Comparison of ENCODE assay signal across 9 cellular contexts in the genomic region with DNA sequence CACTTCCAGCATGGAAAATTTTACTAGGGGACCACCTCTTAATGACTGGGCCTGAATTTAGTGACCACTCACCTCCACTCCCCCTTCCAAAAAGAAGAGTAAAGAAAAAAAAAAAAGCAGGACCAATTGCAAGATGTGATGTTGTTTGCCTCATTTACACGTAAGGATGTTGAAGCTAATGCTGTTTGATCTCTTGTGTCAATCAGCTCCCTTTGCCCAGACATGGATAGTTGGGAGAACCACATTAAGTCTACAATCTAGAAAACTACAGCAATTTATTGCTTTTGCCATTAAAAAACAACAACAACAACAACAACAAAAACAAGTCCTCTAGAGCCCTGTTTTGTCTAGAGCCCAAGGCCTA. TPM values are rescaled to one million over a fixed set of nuclear protein-coding genes. Genes with fewer than 3 reads are reported as not detected.
DNase-seq lines count a peak whose midpoint lies in the region; ATAC-seq, FAIRE-seq and TF ChIP-seq lines count a peak whose summit lies in the region.
"Had no signal": no experiment of that assay in that cellular context is flagged by ENCODE, and none has a peak within 500 bp of the region (broad histone marks: within the 10 kb centered on the region; RNA-seq: fewer than 3 reads in every experiment).

No MANE protein-coding gene starts in this region.

- no peak for DNase-seq in T-helper 1 cell
- no peak for DNase-seq in HepG2 (ENCODE audit: low spot score)
- DNase-seq in effector memory CD8-positive, alpha-beta T cell = no peak
- no peak for DNase-seq in lower leg skin (ENCODE audit: low spot score in 2 of 2)

- no TSS peak for BruUV-seq in HepG2 (replicated peaks; lab: Mats Ljungman, UMichigan)

- ATAC-seq in HepG2 = no peak
- no peak for ATAC-seq in effector memory CD8-positive, alpha-beta T cell (replicated peaks)
- ATAC-seq in HG02870 (IDR thresholded peaks at IDR 0.05; ENCODE audit: unreplicated experiment) = no peak

- H4K20me1 ChIP-seq in HepG2 (ENCODE audit: insufficient read depth, low read length) = no peaks in the 10 kb centered on the region

- H3K27me3 ChIP-seq in HepG2 (ENCODE audit: control insufficient read depth in 1 of 2, insufficient read depth in 2 of 2, low read length in 2 of 2) (no peaks in the 10 kb centered on the region), stomach smooth muscle (ENCODE audit: control insufficient read depth in 1 of 2, insufficient read depth in 2 of 2, low read length in 2 of 2) (no peaks in the 10 kb centered on the region)

- TF ChIP-seq CTCF in HepG2 (CRISPR knock-in tag; IDR thresholded peaks at IDR 0.05) (no peak), lower leg skin (IDR thresholded peaks at IDR 0.05) (no peak)

- POLR2A ChIA-PET in HepG2 (lab: Yijun Ruan, JAX) = interaction anchor here (6.6 kb wide), 1 partner anchor 12 kb away, joined by 33 read pairs; a partner anchor contains a TSS

- peak overlapping the region; percentile 65 for H3K27ac ChIP-seq in adipose tissue (ENCODE audit: low read depth, low read length)
- peak overlapping the region; percentile 48 for H3K27ac ChIP-seq in HepG2 (ENCODE audit: extremely low read length, insufficient read depth, low read length)
- H3K27ac ChIP-seq in stomach smooth muscle (ENCODE audit: low read length) = peak overlapping the region; percentile 98

- TF ChIP-seq EP300 in HepG2 (IDR thresholded peaks at IDR 0.05; ENCODE audit: low read depth in 2 of 2, low read length in 2 of 2) (no peak), HepG2 (CRISPR knock-in tag; IDR thresholded peaks at IDR 0.05; ENCODE audit: borderline replicate concordance) (no peak)

- H3K79me2 ChIP-seq in HepG2 (ENCODE audit: insufficient read depth, low read length) = no peaks in the 10 kb centered on the region

- H3K9ac ChIP-seq in HepG2 (ENCODE audit: insufficient read depth, low read depth, low read length) (no peak overlapping the region), stomach smooth muscle (ENCODE audit: low read length in 2 of 2) (peak overlapping the region; percentile 49 to 80)

- no peak overlapping the region for H3K4me3 ChIP-seq in HepG2 (replicated peaks in 1 of 3; ENCODE audit: insufficient read depth in 1 of 3, low read depth in 2 of 3, low read length in 3 of 3)
- peak overlapping the region in 1 of 2 donors; percentile 52 for H3K4me3 ChIP-seq in stomach smooth muscle (ENCODE audit: low read length in 2 of 2)
- no peak overlapping the region for H3K4me3 ChIP-seq in lower leg skin (ENCODE audit: low read depth, poor library complexity, severe bottlenecking)

- TF ChIP-seq POLR2A in HepG2 (IDR thresholded peaks at IDR 0.05; ENCODE audit: insufficient read depth in 1 of 2, low read depth in 2 of 2, low read length in 2 of 2) = no peak; a peak in 1 of 4 replicates
- TF ChIP-seq POLR2A in lower leg skin (IDR thresholded peaks at IDR 0.05) = no peak

- peaks cover 16% of the 10 kb centered on the region for H3K4me1 Mint-ChIP-seq in T-helper 1 cell treated with Interleukin-12 subunit alpha and Interleukin-12 subunit beta and Interleukin-4 antibody, amounts not matched to agents 30 μg/mL and 1 μg/mL, for 36 hours (ENCODE audit: low read depth)
- peaks cover 0 to 5% of the 10 kb centered on the region in 2 donors for H3K4me1 Mint-ChIP-seq in effector memory CD8-positive, alpha-beta T cell (ENCODE audit: low read depth in 2 of 2)

- H3K27ac Mint-ChIP-seq in T-helper 1 cell treated with Interleukin-12 subunit alpha and Interleukin-12 subunit beta and Interleukin-4 antibody, amounts not matched to agents 30 μg/mL and 1 μg/mL, for 36 hours = peak overlapping the region; percentile 6
- H3K27ac Mint-ChIP-seq in effector memory CD8-positive, alpha-beta T cell = no peak overlapping the region
- H3K27ac Mint-ChIP-seq: activated CD8-positive, alpha-beta memory T cell treated with anti-CD3 and anti-CD28 coated beads, Interleukin-2, amount 10 ng/mL, durations not matched to agents 7 days and 5 days had no signal

- no peak overlapping the region for H3K4me3 Mint-ChIP-seq in T-helper 1 cell treated with Interleukin-12 subunit alpha and Interleukin-12 subunit beta and Interleukin-4 antibody, amounts not matched to agents 30 μg/mL and 1 μg/mL, for 36 hours
- H3K4me3 Mint-ChIP-seq in effector memory CD8-positive, alpha-beta T cell = no peak overlapping the region
- H3K4me3 Mint-ChIP-seq: activated CD8-positive, alpha-beta memory T cell treated with anti-CD3 and anti-CD28 coated beads, Interleukin-2, amount 10 ng/mL, durations not matched to agents 7 days and 5 days had no signal

- no peaks in the 10 kb centered on the region for H3K36me3 Mint-ChIP-seq in T-helper 1 cell treated with Interleukin-12 subunit alpha and Interleukin-12 subunit beta and Interleukin-4 antibody, amounts not matched to agents 30 μg/mL and 1 μg/mL, for 36 hours (ENCODE audit: low read depth)
- no peaks in the 10 kb centered on the region for H3K36me3 Mint-ChIP-seq in effector memory CD8-positive, alpha-beta T cell (ENCODE audit: insufficient read depth)
- H3K36me3 Mint-ChIP-seq: activated CD8-positive, alpha-beta memory T cell treated with anti-CD3 and anti-CD28 coated beads, Interleukin-2, amount 10 ng/mL, durations not matched to agents 7 days and 5 days had no signal

- CTCF ChIA-PET in HepG2 (lab: Yijun Ruan, JAX; ENCODE audit: low intra/inter-chr PET ratio, low total read pairs) = interaction anchor here (0.6 kb wide), 1 partner anchor 11 kb away, joined by 3 read pairs; a partner anchor contains a TSS

- peaks cover 44% of the 10 kb centered on the region for H3K4me1 ChIP-seq in HepG2 (ENCODE audit: insufficient read depth, low read length)
- H3K4me1 ChIP-seq in stomach smooth muscle (ENCODE audit: control insufficient read depth, insufficient read depth, low read length) = peaks cover 55% of the 10 kb centered on the region

- no peaks in the 10 kb centered on the region for H3K9me3 ChIP-seq in HepG2 (ENCODE audit: low read length)
- no peaks in the 10 kb centered on the region for H3K9me3 ChIP-seq in stomach smooth muscle (ENCODE audit: control insufficient read depth in 2 of 2, low read length in 2 of 2)

- H3K4me2 ChIP-seq in HepG2 (ENCODE audit: low read depth, low read length) = peak overlapping the region; percentile 59; the same call in 1 of the 2 replicates

- H3K36me3 ChIP-seq in HepG2 (replicated peaks in 1 of 2; ENCODE audit: control insufficient read depth in 1 of 2, insufficient read depth in 2 of 2, low read length in 2 of 2) = no peaks in the 10 kb centered on the region
- H3K36me3 ChIP-seq in stomach smooth muscle (ENCODE audit: control insufficient read depth in 2 of 2, insufficient read depth in 2 of 2, low read length in 2 of 2) = no peaks in the 10 kb centered on the region

- 69 to 79% (median 71%) methylated on average over 1 of the region's 1 CpG for WGBS in adipose tissue, 3 donors
- whole genome bisulfite sequencing in HepG2 (ENCODE audit: low lambda C conversion rate) = 51% methylated on average over 1 of the region's 1 CpG
- WGBS in lower leg skin, 2 donors = 30 to 43% methylated on average over 1 of the region's 1 CpG

- TF ChIP-seq RAD21 in HepG2 (CRISPR knock-in tag; IDR thresholded peaks at IDR 0.05) = no peak

- intact Hi-C loops in HepG2 (cut with micrococcal nuclease; ENCODE audit: unreplicated experiment) = loop anchor here (1.0 kb wide), 1 partner anchor 10 kb away; no protein-coding TSS in a partner anchor
- intact Hi-C loops in lower leg skin (cut with DNase I; ENCODE audit: low total_unique reads) = no loop called here

- in situ Hi-C loops in HepG2 (cut with HindIII; ENCODE audit: extremely low pct_ligation_motif_present, low pct_unique_long_range_greater_than_20kb) = no loop called here

- FAIRE-seq in HepG2 (lab: Jason Lieb, UNC) = no peak

- no peaks in the 10 kb centered on the region for H3K9me3 Mint-ChIP-seq in T-helper 1 cell treated with Interleukin-12 subunit alpha and Interleukin-12 subunit beta and Interleukin-4 antibody, amounts not matched to agents 30 μg/mL and 1 μg/mL, for 36 hours
- H3K9me3 Mint-ChIP-seq in effector memory CD8-positive, alpha-beta T cell = no peaks in the 10 kb centered on the region

- H2AFZ ChIP-seq in HepG2 (ENCODE audit: low read length) = no peak overlapping the region

- peaks cover 3% of the 10 kb centered on the region for H3K27me3 Mint-ChIP-seq in T-helper 1 cell treated with Interleukin-12 subunit alpha and Interleukin-12 subunit beta and Interleukin-4 antibody, amounts not matched to agents 30 μg/mL and 1 μg/mL, for 36 hours (ENCODE audit: low read depth)
- no peaks in the 10 kb centered on the region for H3K27me3 Mint-ChIP-seq in effector memory CD8-positive, alpha-beta T cell

RNA-seq across cellular contexts. Expression of a gene that starts 11.0 kb away (rescaled TPM):
- 100 to 1,000 TPM; 200 to 487 (median 295) TPM for polyA plus RNA-seq in adipose tissue
- 106 and 164 TPM in 2 replicates for total RNA-seq in HepG2 (2016; rRNA removed; fragmentation: Illumina TruSeq; extraction: Trizol)
- 28.2 and 36.3 TPM in 2 replicates for total RNA-seq in HepG2 (2016; cell fraction: cytosol; rRNA removed; fragmentation: Illumina TruSeq; extraction: Trizol; ENCODE audit: low read depth)
- total RNA-seq in HepG2 (2016; cell fraction: insoluble cytoplasmic fraction; rRNA removed; fragmentation: Illumina TruSeq; extraction: Trizol) = 120 and 172 TPM in 2 replicates
- total RNA-seq in HepG2 (2016; cell fraction: membrane; rRNA removed; fragmentation: Illumina TruSeq; extraction: Trizol) = 94.4 and 96.0 TPM in 2 replicates
- total RNA-seq in HepG2 (2016; cell fraction: nucleus; rRNA removed; fragmentation: Illumina TruSeq; extraction: Trizol) = 46.1 and 50.0 TPM in 2 replicates
- 21.8 and 27.6 TPM in 2 replicates for polyA plus RNA-seq in HepG2 (2011; rRNA removed)
- 11.0 and 20.0 TPM in 2 replicates for polyA plus RNA-seq in HepG2 (2011; cell fraction: cytosol; rRNA removed)
- polyA plus RNA-seq in HepG2 (2011; cell fraction: nucleus; rRNA removed) = 8.1 and 11.6 TPM in 2 replicates
- polyA plus RNA-seq in HepG2 (2012) = 74.6 and 95.1 TPM in 2 replicates
- polyA plus RNA-seq in HepG2 (2016; cell fraction: cytosol; fragmentation: Illumina TruSeq; extraction: Trizol; ENCODE audit: low read depth) = 77.0 and 95.4 TPM in 2 replicates
- polyA plus RNA-seq in HepG2 (2016; cell fraction: insoluble cytoplasmic fraction; fragmentation: Illumina TruSeq; extraction: Trizol; ENCODE audit: low read depth) = 263 and 281 TPM in 2 replicates
- 120 and 139 TPM in 2 replicates for polyA plus RNA-seq in HepG2 (2016; cell fraction: membrane; fragmentation: Illumina TruSeq; extraction: Trizol; ENCODE audit: low read depth)
- 108 and 109 TPM in 2 replicates for polyA plus RNA-seq in HepG2 (2016; cell fraction: nucleus; fragmentation: Illumina TruSeq; extraction: Trizol; ENCODE audit: insufficient read depth, low read depth)
- 1.3 and 4.9 TPM in 2 replicates for polyA minus RNA-seq in HepG2 (2011; rRNA and poly(A)+ RNA removed; ENCODE audit: low replicate concordance)
- 15.3 and 15.9 TPM in 2 replicates for polyA minus RNA-seq in HepG2 (2011; cell fraction: cytosol; rRNA and poly(A)+ RNA removed)
- polyA minus RNA-seq in HepG2 (2011; cell fraction: nucleus; rRNA and poly(A)+ RNA removed) = 5.8 and 7.6 TPM in 2 replicates
- total RNA-seq in lower leg skin = 100 to 1,000 TPM; 237 to 335 (median 290) TPM

RNA-seq across cellular contexts. Expression of a gene that starts 27.7 kb away (rescaled TPM):
- polyA plus RNA-seq in adipose tissue (1 to 10 TPM in 2 of 3 donors, under 1 TPM in 1; 0.68 to 1.3 (median 1.0) TPM), HepG2 (2011; rRNA removed) (0.24 and 0.26 TPM in 2 replicates)
- total RNA-seq in HepG2 (2016; rRNA removed; fragmentation: Illumina TruSeq; extraction: Trizol) (0.22 and 0.36 TPM in 2 replicates), lower leg skin (1 to 10 TPM in 3 of 4 donors, under 1 TPM in 1; 0.61 to 2.6 (median 1.7) TPM)
- total RNA-seq in HepG2 (2016; cell fraction: cytosol; rRNA removed; fragmentation: Illumina TruSeq; extraction: Trizol; ENCODE audit: low read depth) = 0.30 TPM in 1 of 2 replicates, not detected in the other
- 0.30 and 0.79 TPM in 2 replicates for total RNA-seq in HepG2 (2016; cell fraction: insoluble cytoplasmic fraction; rRNA removed; fragmentation: Illumina TruSeq; extraction: Trizol)
- 0.28 and 0.34 TPM in 2 replicates for total RNA-seq in HepG2 (2016; cell fraction: membrane; rRNA removed; fragmentation: Illumina TruSeq; extraction: Trizol)
- total RNA-seq in HepG2 (2016; cell fraction: nucleus; rRNA removed; fragmentation: Illumina TruSeq; extraction: Trizol) = 0.19 and 0.44 TPM in 2 replicates
- 0.28 and 0.32 TPM in 2 replicates for polyA plus RNA-seq in HepG2 (2011; cell fraction: cytosol; rRNA removed)
- 0.11 and 0.23 TPM in 2 replicates for polyA plus RNA-seq in HepG2 (2011; cell fraction: nucleus; rRNA removed)
- 0.15 and 0.31 TPM in 2 replicates for polyA plus RNA-seq in HepG2 (2012)
- polyA plus RNA-seq in HepG2 (2016; cell fraction: cytosol; fragmentation: Illumina TruSeq; extraction: Trizol; ENCODE audit: low read depth) = 0.11 and 0.23 TPM in 2 replicates
- polyA plus RNA-seq in HepG2 (2016; cell fraction: insoluble cytoplasmic fraction; fragmentation: Illumina TruSeq; extraction: Trizol; ENCODE audit: low read depth) = 0.26 and 0.56 TPM in 2 replicates
- 0.26 and 0.31 TPM in 2 replicates for polyA plus RNA-seq in HepG2 (2016; cell fraction: membrane; fragmentation: Illumina TruSeq; extraction: Trizol; ENCODE audit: low read depth)
- polyA plus RNA-seq in HepG2 (2016; cell fraction: nucleus; fragmentation: Illumina TruSeq; extraction: Trizol; ENCODE audit: insufficient read depth, low read depth) = 0.21 and 0.27 TPM in 2 replicates
- polyA minus RNA-seq in HepG2 (2011; rRNA and poly(A)+ RNA removed; ENCODE audit: low replicate concordance) = 0.42 and 1.2 TPM in 2 replicates
- polyA minus RNA-seq in HepG2 (2011; cell fraction: cytosol; rRNA and poly(A)+ RNA removed) = not detected in 2 replicates
- polyA minus RNA-seq in HepG2 (2011; cell fraction: nucleus; rRNA and poly(A)+ RNA removed) = 0.25 TPM in 1 of 2 replicates, not detected in the other

Comparison
In these comparisons a context has a peak if more than half of its experiments do, and no peak if none do; other contexts are left out.
1. H3K27ac ChIP-seq: peak in every context shown above with its lines; median percentile 98 in stomach smooth muscle; 65 in adipose tissue; 48 in HepG2.